1 cellular context compared by ENCODE assay signal in the genomic region with DNA sequence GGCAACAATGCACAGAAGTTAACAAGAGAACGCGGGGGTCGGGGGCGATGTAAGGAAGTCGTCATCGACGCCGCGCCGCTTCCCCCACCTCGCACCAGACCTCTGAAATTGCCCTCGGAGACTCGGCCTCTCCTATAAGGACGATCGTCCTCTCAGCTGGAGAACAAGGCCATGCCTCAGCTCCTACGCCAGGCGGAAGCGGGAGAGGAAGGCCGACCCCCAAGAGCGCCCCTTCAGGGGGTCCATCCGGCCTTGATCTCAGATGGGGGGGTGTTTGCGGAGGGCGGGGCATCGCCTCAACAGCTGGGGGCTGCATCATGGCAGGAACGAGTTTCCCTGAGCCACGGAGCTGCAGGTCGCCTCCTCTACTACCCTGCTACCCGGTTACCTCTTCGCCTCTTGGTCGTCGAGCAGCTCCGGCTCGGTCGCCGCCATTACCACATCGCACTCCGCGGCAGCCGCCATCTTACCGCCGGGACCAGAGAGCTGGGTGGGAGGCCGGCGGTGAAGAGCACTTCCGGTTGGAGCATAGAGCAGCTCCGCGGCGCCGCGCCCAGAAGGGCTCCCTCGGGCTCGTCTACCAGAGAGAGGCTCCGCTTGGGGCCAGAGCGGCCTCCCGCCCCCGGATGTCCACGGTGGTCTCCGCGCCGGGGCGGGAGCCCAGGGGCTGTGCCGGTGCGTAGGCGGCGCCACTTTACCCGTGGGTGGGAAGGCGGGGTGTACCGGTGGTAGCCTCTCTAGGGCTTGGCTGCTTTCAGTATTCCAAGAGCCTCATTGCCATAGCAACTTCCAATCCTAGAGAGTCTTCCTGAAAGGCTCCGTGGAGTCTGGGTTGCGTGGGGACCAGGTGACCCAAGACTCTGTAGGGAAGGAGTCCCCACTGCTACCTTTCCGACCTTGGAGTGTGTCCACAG.
TF ChIP-seq lines count a peak whose summit lies in the region.

A gene with protein sequence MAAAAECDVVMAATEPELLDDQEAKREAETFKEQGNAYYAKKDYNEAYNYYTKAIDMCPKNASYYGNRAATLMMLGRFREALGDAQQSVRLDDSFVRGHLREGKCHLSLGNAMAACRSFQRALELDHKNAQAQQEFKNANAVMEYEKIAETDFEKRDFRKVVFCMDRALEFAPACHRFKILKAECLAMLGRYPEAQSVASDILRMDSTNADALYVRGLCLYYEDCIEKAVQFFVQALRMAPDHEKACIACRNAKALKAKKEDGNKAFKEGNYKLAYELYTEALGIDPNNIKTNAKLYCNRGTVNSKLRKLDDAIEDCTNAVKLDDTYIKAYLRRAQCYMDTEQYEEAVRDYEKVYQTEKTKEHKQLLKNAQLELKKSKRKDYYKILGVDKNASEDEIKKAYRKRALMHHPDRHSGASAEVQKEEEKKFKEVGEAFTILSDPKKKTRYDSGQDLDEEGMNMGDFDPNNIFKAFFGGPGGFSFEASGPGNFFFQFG (minus strand): TSS at position 488 of the 914 bp plus-strand sequence. CDS start 23 bp downstream, at position 465.

TF ChIP-seq in HepG2, 621 proteins besides CTCF, POLR2A, EP300 and RAD21 (continued from another document and continues in another):
- TF ChIP-seq, protein P1, sequence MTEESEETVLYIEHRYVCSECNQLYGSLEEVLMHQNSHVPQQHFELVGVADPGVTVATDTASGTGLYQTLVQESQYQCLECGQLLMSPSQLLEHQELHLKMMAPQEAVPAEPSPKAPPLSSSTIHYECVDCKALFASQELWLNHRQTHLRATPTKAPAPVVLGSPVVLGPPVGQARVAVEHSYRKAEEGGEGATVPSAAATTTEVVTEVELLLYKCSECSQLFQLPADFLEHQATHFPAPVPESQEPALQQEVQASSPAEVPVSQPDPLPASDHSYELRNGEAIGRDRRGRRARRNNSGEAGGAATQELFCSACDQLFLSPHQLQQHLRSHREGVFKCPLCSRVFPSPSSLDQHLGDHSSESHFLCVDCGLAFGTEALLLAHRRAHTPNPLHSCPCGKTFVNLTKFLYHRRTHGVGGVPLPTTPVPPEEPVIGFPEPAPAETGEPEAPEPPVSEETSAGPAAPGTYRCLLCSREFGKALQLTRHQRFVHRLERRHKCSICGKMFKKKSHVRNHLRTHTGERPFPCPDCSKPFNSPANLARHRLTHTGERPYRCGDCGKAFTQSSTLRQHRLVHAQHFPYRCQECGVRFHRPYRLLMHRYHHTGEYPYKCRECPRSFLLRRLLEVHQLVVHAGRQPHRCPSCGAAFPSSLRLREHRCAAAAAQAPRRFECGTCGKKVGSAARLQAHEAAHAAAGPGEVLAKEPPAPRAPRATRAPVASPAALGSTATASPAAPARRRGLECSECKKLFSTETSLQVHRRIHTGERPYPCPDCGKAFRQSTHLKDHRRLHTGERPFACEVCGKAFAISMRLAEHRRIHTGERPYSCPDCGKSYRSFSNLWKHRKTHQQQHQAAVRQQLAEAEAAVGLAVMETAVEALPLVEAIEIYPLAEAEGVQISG (CRISPR knock-in tag; IDR thresholded peaks at IDR 0.05): peak; percentile 99
- TF ChIP-seq NR3C1 (CRISPR knock-in tag; IDR thresholded peaks at IDR 0.05): no peak
- TF ChIP-seq NFIC (IDR thresholded peaks at IDR 0.05; ENCODE audit: low read length): peak; percentile 18; the same call in 1 of the 2 replicates
- peak; percentile 98 for TF ChIP-seq ZNF670 (CRISPR knock-in tag; IDR thresholded peaks at IDR 0.05; ENCODE audit: borderline replicate concordance)
- TF ChIP-seq, protein P2, sequence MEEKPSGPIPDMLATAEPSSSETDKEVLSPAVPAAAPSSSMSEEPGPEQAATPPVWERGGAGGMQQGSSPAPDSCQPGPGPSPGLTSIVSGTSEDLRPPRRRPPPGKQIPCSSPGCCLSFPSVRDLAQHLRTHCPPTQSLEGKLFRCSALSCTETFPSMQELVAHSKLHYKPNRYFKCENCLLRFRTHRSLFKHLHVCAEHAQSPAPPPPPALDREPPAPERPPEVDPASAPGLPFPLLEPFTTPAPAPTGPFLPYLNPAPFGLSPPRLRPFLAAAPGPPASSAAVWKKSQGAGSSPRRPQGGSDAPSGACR (CRISPR knock-in tag; IDR thresholded peaks at IDR 0.05): peak; percentile 93
- peak; percentile 89 for TF ChIP-seq MAF1 (CRISPR knock-in tag; IDR thresholded peaks at IDR 0.05; ENCODE audit: borderline replicate concordance)
- peak; percentile 86 for TF ChIP-seq KMT2A (CRISPR knock-in tag; IDR thresholded peaks at IDR 0.05)
- TF ChIP-seq, protein P3, sequence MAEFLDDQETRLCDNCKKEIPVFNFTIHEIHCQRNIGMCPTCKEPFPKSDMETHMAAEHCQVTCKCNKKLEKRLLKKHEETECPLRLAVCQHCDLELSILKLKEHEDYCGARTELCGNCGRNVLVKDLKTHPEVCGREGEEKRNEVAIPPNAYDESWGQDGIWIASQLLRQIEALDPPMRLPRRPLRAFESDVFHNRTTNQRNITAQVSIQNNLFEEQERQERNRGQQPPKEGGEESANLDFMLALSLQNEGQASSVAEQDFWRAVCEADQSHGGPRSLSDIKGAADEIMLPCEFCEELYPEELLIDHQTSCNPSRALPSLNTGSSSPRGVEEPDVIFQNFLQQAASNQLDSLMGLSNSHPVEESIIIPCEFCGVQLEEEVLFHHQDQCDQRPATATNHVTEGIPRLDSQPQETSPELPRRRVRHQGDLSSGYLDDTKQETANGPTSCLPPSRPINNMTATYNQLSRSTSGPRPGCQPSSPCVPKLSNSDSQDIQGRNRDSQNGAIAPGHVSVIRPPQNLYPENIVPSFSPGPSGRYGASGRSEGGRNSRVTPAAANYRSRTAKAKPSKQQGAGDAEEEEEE (CRISPR knock-in tag; IDR thresholded peaks at IDR 0.05; ENCODE audit: borderline replicate concordance): no peak
- peak; percentile 63; the same call in 1 of the 2 replicates for TF ChIP-seq ZNF589 (CRISPR knock-in tag; conservative IDR thresholded peaks at IDR 0.05)
- TF ChIP-seq RFX1 (IDR thresholded peaks at IDR 0.05): peak; percentile 79
- TF ChIP-seq MEF2D (CRISPR knock-in tag; IDR thresholded peaks at IDR 0.05): peak; percentile 76; the same call in 1 of the 2 replicates
- peak; percentile 42; the same call in 1 of the 2 replicates for TF ChIP-seq ZNF143 (CRISPR knock-in tag; IDR thresholded peaks at IDR 0.05)
- TF ChIP-seq, protein P4, sequence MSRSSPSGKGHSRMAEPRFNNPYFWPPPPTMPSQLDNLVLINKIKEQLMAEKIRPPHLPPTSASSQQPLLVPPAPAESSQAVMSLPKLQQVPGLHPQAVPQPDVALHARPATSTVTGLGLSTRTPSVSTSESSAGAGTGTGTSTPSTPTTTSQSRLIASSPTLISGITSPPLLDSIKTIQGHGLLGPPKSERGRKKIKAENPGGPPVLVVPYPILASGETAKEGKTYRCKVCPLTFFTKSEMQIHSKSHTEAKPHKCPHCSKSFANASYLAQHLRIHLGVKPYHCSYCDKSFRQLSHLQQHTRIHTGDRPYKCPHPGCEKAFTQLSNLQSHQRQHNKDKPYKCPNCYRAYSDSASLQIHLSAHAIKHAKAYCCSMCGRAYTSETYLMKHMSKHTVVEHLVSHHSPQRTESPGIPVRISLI (CRISPR knock-in tag; IDR thresholded peaks at IDR 0.05; ENCODE audit: borderline replicate concordance): 0 out of 2 replicates have a peak, but pooled peaks have one; percentile 41
- peak; percentile 78; the same call in 1 of the 2 replicates for TF ChIP-seq CHCHD3 (CRISPR knock-in tag; IDR thresholded peaks at IDR 0.05)
- TF ChIP-seq YY1 (IDR thresholded peaks at IDR 0.05; ENCODE audit: insufficient read depth, insufficient replicate concordance, low read depth, low read length): peak; percentile 99
- TF ChIP-seq ZNF350 (CRISPR knock-in tag; IDR thresholded peaks at IDR 0.05; ENCODE audit: borderline replicate concordance, low read depth): peak; percentile 80; the same call in 1 of the 2 replicates
- TF ChIP-seq ZNF441 (CRISPR knock-in tag; IDR thresholded peaks at IDR 0.05; ENCODE audit: borderline replicate concordance): peak; percentile 72; the same call in 1 of the 2 replicates
- TF ChIP-seq, protein P5, sequence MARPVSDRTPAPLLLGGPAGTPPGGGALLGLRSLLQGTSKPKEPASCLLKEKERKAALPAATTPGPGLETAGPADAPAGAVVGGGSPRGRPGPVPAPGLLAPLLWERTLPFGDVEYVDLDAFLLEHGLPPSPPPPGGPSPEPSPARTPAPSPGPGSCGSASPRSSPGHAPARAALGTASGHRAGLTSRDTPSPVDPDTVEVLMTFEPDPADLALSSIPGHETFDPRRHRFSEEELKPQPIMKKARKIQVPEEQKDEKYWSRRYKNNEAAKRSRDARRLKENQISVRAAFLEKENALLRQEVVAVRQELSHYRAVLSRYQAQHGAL (CRISPR knock-in tag; IDR thresholded peaks at IDR 0.05; ENCODE audit: not compliant biosample characterization): peak; percentile 83
- TF ChIP-seq, protein P6, sequence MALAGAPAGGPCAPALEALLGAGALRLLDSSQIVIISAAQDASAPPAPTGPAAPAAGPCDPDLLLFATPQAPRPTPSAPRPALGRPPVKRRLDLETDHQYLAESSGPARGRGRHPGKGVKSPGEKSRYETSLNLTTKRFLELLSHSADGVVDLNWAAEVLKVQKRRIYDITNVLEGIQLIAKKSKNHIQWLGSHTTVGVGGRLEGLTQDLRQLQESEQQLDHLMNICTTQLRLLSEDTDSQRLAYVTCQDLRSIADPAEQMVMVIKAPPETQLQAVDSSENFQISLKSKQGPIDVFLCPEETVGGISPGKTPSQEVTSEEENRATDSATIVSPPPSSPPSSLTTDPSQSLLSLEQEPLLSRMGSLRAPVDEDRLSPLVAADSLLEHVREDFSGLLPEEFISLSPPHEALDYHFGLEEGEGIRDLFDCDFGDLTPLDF (CRISPR knock-in tag; IDR thresholded peaks at IDR 0.05): peak; percentile 89
- TF ChIP-seq ZNF781 (CRISPR knock-in tag; IDR thresholded peaks at IDR 0.05; ENCODE audit: borderline replicate concordance, not compliant biosample characterization): peak; percentile 91
- TF ChIP-seq ESRRA (CRISPR knock-in tag; IDR thresholded peaks at IDR 0.05; ENCODE audit: low read depth): peak; percentile 71; the same call in 1 of the 2 replicates
- TF ChIP-seq ZNF567 (CRISPR knock-in tag; IDR thresholded peaks at IDR 0.05; ENCODE audit: borderline replicate concordance): peak; percentile 63; the same call in 1 of the 2 replicates
- peak; percentile 76 for TF ChIP-seq ZNF547 (CRISPR knock-in tag; IDR thresholded peaks at IDR 0.05)
- TF ChIP-seq MTF1 (CRISPR knock-in tag; IDR thresholded peaks at IDR 0.05): no peak
- TF ChIP-seq, protein P7, sequence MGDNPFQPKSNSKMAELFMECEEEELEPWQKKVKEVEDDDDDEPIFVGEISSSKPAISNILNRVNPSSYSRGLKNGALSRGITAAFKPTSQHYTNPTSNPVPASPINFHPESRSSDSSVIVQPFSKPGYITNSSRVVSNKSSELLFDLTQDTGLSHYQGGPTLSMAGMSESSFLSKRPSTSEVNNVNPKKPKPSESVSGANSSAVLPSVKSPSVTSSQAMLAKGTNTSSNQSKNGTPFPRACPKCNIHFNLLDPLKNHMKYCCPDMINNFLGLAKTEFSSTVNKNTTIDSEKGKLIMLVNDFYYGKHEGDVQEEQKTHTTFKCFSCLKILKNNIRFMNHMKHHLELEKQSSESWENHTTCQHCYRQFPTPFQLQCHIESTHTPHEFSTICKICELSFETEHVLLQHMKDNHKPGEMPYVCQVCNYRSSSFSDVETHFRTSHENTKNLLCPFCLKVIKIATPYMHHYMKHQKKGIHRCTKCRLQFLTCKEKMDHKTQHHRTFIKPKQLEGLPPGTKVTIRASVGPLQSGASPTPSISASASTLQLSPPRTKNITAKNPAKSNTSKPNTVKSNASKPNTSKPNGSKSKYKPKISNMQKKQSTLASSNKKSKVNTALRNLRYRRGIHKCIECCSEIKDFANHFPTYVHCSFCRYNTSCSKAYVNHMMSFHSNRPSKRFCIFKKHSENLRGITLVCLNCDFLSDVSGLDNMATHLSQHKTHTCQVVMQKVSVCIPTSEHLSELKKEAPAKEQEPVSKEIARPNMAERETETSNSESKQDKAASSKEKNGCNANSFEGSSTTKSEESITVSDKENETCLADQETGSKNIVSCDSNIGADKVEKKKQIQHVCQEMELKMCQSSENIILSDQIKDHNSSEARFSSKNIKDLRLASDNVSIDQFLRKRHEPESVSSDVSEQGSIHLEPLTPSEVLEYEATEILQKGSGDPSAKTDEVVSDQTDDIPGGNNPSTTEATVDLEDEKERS (CRISPR knock-in tag; IDR thresholded peaks at IDR 0.05): peak; percentile 68
- TF ChIP-seq ELF3 (CRISPR knock-in tag; IDR thresholded peaks at IDR 0.05): peak; percentile 83; the same call in 1 of the 2 replicates
- peak; percentile 90; the same call in 1 of the 2 replicates for TF ChIP-seq ZNF446 (CRISPR knock-in tag; IDR thresholded peaks at IDR 0.05)
- TF ChIP-seq DNMT1 (CRISPR knock-in tag; IDR thresholded peaks at IDR 0.05): peak; percentile 54; the same call in 1 of the 2 replicates
- TF ChIP-seq, protein P8, sequence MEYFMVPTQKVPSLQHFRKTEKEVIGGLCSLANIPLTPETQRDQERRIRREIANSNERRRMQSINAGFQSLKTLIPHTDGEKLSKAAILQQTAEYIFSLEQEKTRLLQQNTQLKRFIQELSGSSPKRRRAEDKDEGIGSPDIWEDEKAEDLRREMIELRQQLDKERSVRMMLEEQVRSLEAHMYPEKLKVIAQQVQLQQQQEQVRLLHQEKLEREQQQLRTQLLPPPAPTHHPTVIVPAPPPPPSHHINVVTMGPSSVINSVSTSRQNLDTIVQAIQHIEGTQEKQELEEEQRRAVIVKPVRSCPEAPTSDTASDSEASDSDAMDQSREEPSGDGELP (IDR thresholded peaks at IDR 0.05; ENCODE audit: borderline replicate concordance, low read depth): peak; percentile 77; the same call in 1 of the 2 replicates
- TF ChIP-seq, protein P9, sequence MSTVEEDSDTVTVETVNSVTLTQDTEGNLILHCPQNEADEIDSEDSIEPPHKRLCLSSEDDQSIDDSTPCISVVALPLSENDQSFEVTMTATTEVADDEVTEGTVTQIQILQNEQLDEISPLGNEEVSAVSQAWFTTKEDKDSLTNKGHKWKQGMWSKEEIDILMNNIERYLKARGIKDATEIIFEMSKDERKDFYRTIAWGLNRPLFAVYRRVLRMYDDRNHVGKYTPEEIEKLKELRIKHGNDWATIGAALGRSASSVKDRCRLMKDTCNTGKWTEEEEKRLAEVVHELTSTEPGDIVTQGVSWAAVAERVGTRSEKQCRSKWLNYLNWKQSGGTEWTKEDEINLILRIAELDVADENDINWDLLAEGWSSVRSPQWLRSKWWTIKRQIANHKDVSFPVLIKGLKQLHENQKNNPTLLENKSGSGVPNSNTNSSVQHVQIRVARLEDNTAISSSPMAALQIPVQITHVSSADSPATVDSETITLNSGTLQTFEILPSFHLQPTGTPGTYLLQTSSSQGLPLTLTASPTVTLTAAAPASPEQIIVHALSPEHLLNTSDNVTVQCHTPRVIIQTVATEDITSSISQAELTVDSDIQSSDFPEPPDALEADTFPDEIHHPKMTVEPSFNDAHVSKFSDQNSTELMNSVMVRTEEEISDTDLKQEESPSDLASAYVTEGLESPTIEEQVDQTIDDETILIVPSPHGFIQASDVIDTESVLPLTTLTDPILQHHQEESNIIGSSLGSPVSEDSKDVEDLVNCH (CRISPR knock-in tag; IDR thresholded peaks at IDR 0.05): 0 out of 2 replicates have a peak, but pooled peaks have one; percentile 78
- TF ChIP-seq XBP1 (CRISPR knock-in tag; IDR thresholded peaks at IDR 0.05): 0 out of 2 replicates have a peak, but pooled peaks have one; percentile 15
